17 cellular contexts compared by ENCODE assay signal in genomic region chr1:45621895-45622266, GRCh38. TPM values are rescaled to one million over a fixed set of nuclear protein-coding genes. Genes with fewer than 3 reads are reported as not detected.
DNase-seq lines count a peak whose midpoint lies in the region; ATAC-seq and TF ChIP-seq lines count a peak whose summit lies in the region.
"Had no signal": no experiment of that assay in that cellular context is flagged by ENCODE, and none has a peak within 500 bp of the region (broad histone marks: within the 10 kb centered on the region; RNA-seq: fewer than 3 reads in every experiment).

No MANE protein-coding gene starts in this region.

- H3K4me3 Mint-ChIP-seq in activated naive CD8-positive, alpha-beta T cell treated with anti-CD3 and anti-CD28 coated beads, Interleukin-2, amount 10 ng/mL, durations not matched to agents 7 days and 5 days = no peak overlapping the region
- no peak overlapping the region for H3K4me3 Mint-ChIP-seq in activated naive CD8-positive, alpha-beta T cell treated with anti-CD3 and anti-CD28 coated beads, Interleukin-2, amount 50 U/mL, for 24 hours

- H3K27me3 ChIP-seq in esophagus (ENCODE audit: control insufficient read depth in 1 of 2, insufficient read depth in 2 of 2, low read length in 2 of 2) (no peaks in the 10 kb centered on the region), upper lobe of right lung (no peaks in the 10 kb centered on the region), brain microvascular endothelial cell (replicated peaks) (no peaks in the 10 kb centered on the region)
- H3K27me3 ChIP-seq: foreskin keratinocyte had no signal

- peak overlapping the region; percentile 34 for H3K27ac Mint-ChIP-seq in activated naive CD8-positive, alpha-beta T cell treated with anti-CD3 and anti-CD28 coated beads, Interleukin-2, amount 10 ng/mL, durations not matched to agents 7 days and 5 days
- H3K27ac Mint-ChIP-seq in activated naive CD8-positive, alpha-beta T cell treated with anti-CD3 and anti-CD28 coated beads, Interleukin-2, amount 50 U/mL, for 24 hours = no peak overlapping the region

- peaks cover 3 to 24% of the 10 kb centered on the region in 2 donors for H3K36me3 ChIP-seq in esophagus (ENCODE audit: control insufficient read depth in 2 of 2, insufficient read depth in 2 of 2, low read length in 1 of 2)
- H3K36me3 ChIP-seq in mucosa of descending colon (ENCODE audit: low read depth) = peaks cover 7% of the 10 kb centered on the region
- peaks cover 43% of the 10 kb centered on the region for H3K36me3 ChIP-seq in upper lobe of right lung
- H3K36me3 ChIP-seq in brain microvascular endothelial cell (replicated peaks) = peaks cover 31% of the 10 kb centered on the region

- H3K4me1 Mint-ChIP-seq in activated naive CD8-positive, alpha-beta T cell treated with anti-CD3 and anti-CD28 coated beads, Interleukin-2, amount 10 ng/mL, durations not matched to agents 7 days and 5 days = no peaks in the 10 kb centered on the region
- H3K4me1 Mint-ChIP-seq in activated naive CD8-positive, alpha-beta T cell treated with anti-CD3 and anti-CD28 coated beads, Interleukin-2, amount 50 U/mL, for 24 hours = no peaks in the 10 kb centered on the region

- H3K36me3 Mint-ChIP-seq in activated naive CD8-positive, alpha-beta T cell treated with anti-CD3 and anti-CD28 coated beads, Interleukin-2, amount 10 ng/mL, durations not matched to agents 7 days and 5 days = peaks cover 14% of the 10 kb centered on the region
- H3K36me3 Mint-ChIP-seq in activated naive CD8-positive, alpha-beta T cell treated with anti-CD3 and anti-CD28 coated beads, Interleukin-2, amount 50 U/mL, for 24 hours (ENCODE audit: low read depth) = peaks cover 22% of the 10 kb centered on the region

- POLR2A ChIA-PET in activated naive CD8-positive, alpha-beta T cell treated with anti-CD3 and anti-CD28 coated beads, Interleukin-2, amount 10 ng/mL, durations not matched to agents 7 days and 5 days (lab: Charles Lee) = no interaction called here

- intact Hi-C loops in mucosa of descending colon (cut with DNase I, micrococcal nuclease) (no loop called here), upper lobe of right lung (cut with DNase I) (no loop called here)

- H3K27ac ChIP-seq in esophagus (ENCODE audit: low read depth in 2 of 2, low read length in 1 of 2) = peak overlapping the region; percentile 37 to 50
- peak overlapping the region; percentile 49 for H3K27ac ChIP-seq in upper lobe of right lung
- no peak overlapping the region for H3K27ac ChIP-seq in brain microvascular endothelial cell
- H3K27ac ChIP-seq: foreskin keratinocyte had no signal

- in situ Hi-C loops in brain microvascular endothelial cell (cut with HindIII; ENCODE audit: low pct_ligation_motif_present, low sequenced_read_pairs) = no loop called here

- TF ChIP-seq CTCF in mucosa of descending colon (IDR thresholded peaks at IDR 0.05) (no peak), upper lobe of right lung (IDR thresholded peaks at IDR 0.05) (no peak), brain microvascular endothelial cell (IDR thresholded peaks at IDR 0.05; ENCODE audit: low read depth, low read length, missing control alignments) (no peak)

- no peak for DNase-seq in activated naive CD8-positive, alpha-beta T cell treated with anti-CD3 and anti-CD28 coated beads, Interleukin-2, amount 10 ng/mL, durations not matched to agents 7 days and 5 days
- DNase-seq in activated naive CD8-positive, alpha-beta T cell treated with anti-CD3 and anti-CD28 coated beads, Interleukin-2, amount 50 U/mL, for 24 hours = no peak
- DNase-seq in mucosa of descending colon (no peak), upper lobe of right lung (no peak), brain microvascular endothelial cell (no peak), NCI-H1436 (lab: John Stamatoyannopoulos, UW) (no peak)
- DNase-seq: activated CD4-positive, CD25-positive, alpha-beta regulatory T cell treated with anti-CD3 and anti-CD28 coated beads, Interleukin-2, amount 50 U/mL, for 72 hours; Caco-2; foreskin keratinocyte; Kasumi-1; NCI-H187; NCI-H524; stimulated activated CD4-positive, alpha-beta T cell treated with anti-CD3 and anti-CD28 coated beads, Interleukin-4, amount 100 ng/mL, for 4 hours; stimulated activated naive CD4-positive, alpha-beta T cell treated with Interleukin-2 at 50 U/mL for 16 hours had no signal

- H3K4me1 ChIP-seq in esophagus (ENCODE audit: control insufficient read depth in 2 of 2, insufficient read depth in 2 of 2, low read length in 1 of 2) (peaks cover 0 to 3% of the 10 kb centered on the region in 2 donors), mucosa of descending colon (ENCODE audit: low read depth) (no peaks in the 10 kb centered on the region), upper lobe of right lung (no peaks in the 10 kb centered on the region)
- H3K4me1 ChIP-seq: Caco-2, foreskin keratinocyte, HAP-1 had no signal

- H3K9me3 Mint-ChIP-seq in activated naive CD8-positive, alpha-beta T cell treated with anti-CD3 and anti-CD28 coated beads, Interleukin-2, amount 10 ng/mL, durations not matched to agents 7 days and 5 days = no peaks in the 10 kb centered on the region
- H3K9me3 Mint-ChIP-seq in activated naive CD8-positive, alpha-beta T cell treated with anti-CD3 and anti-CD28 coated beads, Interleukin-2, amount 50 U/mL, for 24 hours = no peaks in the 10 kb centered on the region

- no peak for ATAC-seq in activated naive CD8-positive, alpha-beta T cell treated with anti-CD3 and anti-CD28 coated beads, Interleukin-2, amount 10 ng/mL, durations not matched to agents 7 days and 5 days (ENCODE audit: low read depth)
- no peak for ATAC-seq in activated naive CD8-positive, alpha-beta T cell treated with anti-CD3 and anti-CD28 coated beads, Interleukin-2, amount 50 U/mL, for 24 hours
- ATAC-seq in mucosa of descending colon = peak; percentile 3
- peak; percentile 3 for ATAC-seq in upper lobe of right lung
- no peak for ATAC-seq in HG03135 (IDR thresholded peaks at IDR 0.05; ENCODE audit: unreplicated experiment)

- H3K4me3 ChIP-seq in esophagus (ENCODE audit: low read depth in 1 of 2, low read length in 2 of 2) = no peak overlapping the region
- no peak overlapping the region for H3K4me3 ChIP-seq in mucosa of descending colon
- no peak overlapping the region for H3K4me3 ChIP-seq in upper lobe of right lung
- H3K4me3 ChIP-seq in brain microvascular endothelial cell (ENCODE audit: low read depth, low read length) = no peak overlapping the region
- H3K4me3 ChIP-seq: HAP-1 had no signal

- H3K27me3 Mint-ChIP-seq in activated naive CD8-positive, alpha-beta T cell treated with anti-CD3 and anti-CD28 coated beads, Interleukin-2, amount 10 ng/mL, durations not matched to agents 7 days and 5 days = no peaks in the 10 kb centered on the region
- H3K27me3 Mint-ChIP-seq in activated naive CD8-positive, alpha-beta T cell treated with anti-CD3 and anti-CD28 coated beads, Interleukin-2, amount 50 U/mL, for 24 hours = no peaks in the 10 kb centered on the region

- 74 to 83% methylated on average over 9 of the region's 9 CpGs for WGBS in esophagus, 2 donors

- no peaks in the 10 kb centered on the region for H3K9me3 ChIP-seq in esophagus (ENCODE audit: control insufficient read depth in 2 of 2, insufficient read depth in 1 of 2, low read depth in 1 of 2, low read length in 1 of 2)
- no peaks in the 10 kb centered on the region for H3K9me3 ChIP-seq in mucosa of descending colon
- H3K9me3 ChIP-seq in upper lobe of right lung = no peaks in the 10 kb centered on the region
- H3K9me3 ChIP-seq: Caco-2, HAP-1 had no signal

RNA-seq across cellular contexts. Expression of gene CCDC17, which starts 2.0 kb away (rescaled TPM):
- 1 to 10 TPM; 4.4 TPM for total RNA-seq in activated naive CD8-positive, alpha-beta T cell treated with anti-CD3 and anti-CD28 coated beads, Interleukin-2, amount 10 ng/mL, durations not matched to agents 7 days and 5 days
- polyA plus RNA-seq in esophagus = 1 to 10 TPM in 1 of 2 donors, under 1 TPM in 1; 0.54 to 1.4 TPM
- total RNA-seq in mucosa of descending colon = 1 to 10 TPM; 4.1 to 6.8 (median 6.0) TPM
- total RNA-seq in upper lobe of right lung = 5.0 TPM

RNA-seq across cellular contexts. Expression of gene NASP, which starts 38.0 kb away (rescaled TPM):
- total RNA-seq in activated naive CD8-positive, alpha-beta T cell treated with anti-CD3 and anti-CD28 coated beads, Interleukin-2, amount 10 ng/mL, durations not matched to agents 7 days and 5 days = 100 to 1,000 TPM; 184 to 188 TPM
- polyA plus RNA-seq in esophagus = 10 to 100 TPM; 94.2 to 96.9 TPM
- 10 to 100 TPM; 51.5 to 69.1 (median 60.1) TPM for total RNA-seq in mucosa of descending colon
- total RNA-seq in upper lobe of right lung = 49.8 TPM

Comparison
In these comparisons a context has a peak if more than half of its experiments do, and no peak if none do; other contexts are left out.
1. ATAC-seq: peak in mucosa of descending colon (single experiment) and upper lobe of right lung (single experiment); none in activated naive CD8-positive, alpha-beta T cell treated with anti-CD3 and anti-CD28 coated beads, Interleukin-2, amount 10 ng/mL, durations not matched to agents 7 days and 5 days (single experiment), activated naive CD8-positive, alpha-beta T cell treated with anti-CD3 and anti-CD28 coated beads, Interleukin-2, amount 50 U/mL, for 24 hours (single experiment) and HG03135 (single experiment).